9 cellular contexts compared by ENCODE assay signal in the genomic region with DNA sequence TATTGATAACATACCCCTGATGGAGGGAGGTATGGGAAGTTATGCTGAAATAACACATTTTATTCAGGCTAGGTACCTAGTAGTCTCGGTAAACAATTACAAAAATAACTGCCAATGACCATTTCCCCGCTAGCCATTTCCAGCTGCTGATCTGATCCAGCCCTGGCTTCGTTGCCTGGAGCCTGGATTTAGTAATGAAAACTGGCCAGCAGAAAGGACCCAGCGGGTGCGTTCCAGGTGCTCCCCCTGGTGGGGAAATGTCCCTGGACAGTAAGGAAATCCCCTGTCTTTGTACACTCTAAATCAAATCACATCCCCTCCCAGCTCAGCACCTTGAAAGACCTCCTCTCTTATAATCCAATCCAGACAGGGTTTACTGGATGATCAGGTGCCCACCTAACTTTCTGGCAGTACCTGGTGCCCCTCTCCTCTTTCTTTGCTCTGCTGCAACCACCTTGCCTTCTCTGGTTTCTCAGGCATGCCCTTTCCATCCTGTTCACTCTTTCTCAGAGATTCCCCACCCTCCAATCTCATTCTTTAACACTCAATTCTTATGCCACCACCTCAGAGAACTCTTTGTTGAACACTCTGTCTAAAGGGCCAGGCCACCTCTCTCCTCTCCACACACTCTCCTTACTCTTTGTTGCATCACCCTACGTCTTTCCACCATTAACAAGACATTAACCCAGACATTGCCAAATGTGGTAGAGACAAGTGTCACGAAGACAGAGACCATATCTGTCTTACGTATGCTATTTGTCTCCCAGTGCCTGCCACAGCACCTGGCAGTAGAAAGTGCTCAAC. TPM values are rescaled to one million over a fixed set of nuclear protein-coding genes. Genes with fewer than 3 reads are reported as not detected.
DNase-seq lines count a peak whose midpoint lies in the region; ATAC-seq and TF ChIP-seq lines count a peak whose summit lies in the region.
"Had no signal": no experiment of that assay in that cellular context is flagged by ENCODE, and none has a peak within 500 bp of the region (broad histone marks: within the 10 kb centered on the region; RNA-seq: fewer than 3 reads in every experiment).

No MANE protein-coding gene starts in this region.

- H3K4me3 Mint-ChIP-seq in activated CD4-positive, alpha-beta memory T cell treated with anti-CD3 and anti-CD28 coated beads for 36 hours = no peak overlapping the region
- H3K4me3 Mint-ChIP-seq in naive thymus-derived CD8-positive, alpha-beta T cell = no peak overlapping the region

- peaks cover 9% of the 10 kb centered on the region for H3K4me1 Mint-ChIP-seq in activated CD4-positive, alpha-beta memory T cell treated with anti-CD3 and anti-CD28 coated beads for 36 hours (ENCODE audit: low read depth)
- H3K4me1 Mint-ChIP-seq in naive thymus-derived CD8-positive, alpha-beta T cell = peaks cover 4 to 16% (median 11%) of the 10 kb centered on the region in 4 donors

- H3K27ac Mint-ChIP-seq in activated CD4-positive, alpha-beta memory T cell treated with anti-CD3 and anti-CD28 coated beads for 36 hours = no peak overlapping the region
- H3K27ac Mint-ChIP-seq in naive thymus-derived CD8-positive, alpha-beta T cell = no peak overlapping the region

- no peak overlapping the region for H3K27ac ChIP-seq in suprapubic skin
- H3K27ac ChIP-seq: epithelial cell of prostate had no signal

- ATAC-seq in naive thymus-derived CD8-positive, alpha-beta T cell = no peak
- no peak for ATAC-seq in HG03097 (IDR thresholded peaks at IDR 0.05; ENCODE audit: low FRiP score, unreplicated experiment)

- no peak for TF ChIP-seq POLR2A in suprapubic skin (IDR thresholded peaks at IDR 0.05)

- 46% methylated on average over 8 of the region's 8 CpGs for WGBS in suprapubic skin

- peaks cover 24% of the 10 kb centered on the region for H3K27me3 Mint-ChIP-seq in activated CD4-positive, alpha-beta memory T cell treated with anti-CD3 and anti-CD28 coated beads for 36 hours
- peaks cover 17 to 38% (median 28%) of the 10 kb centered on the region in 5 donors for H3K27me3 Mint-ChIP-seq in naive thymus-derived CD8-positive, alpha-beta T cell

- CTCF ChIA-PET in activated CD4-positive, alpha-beta memory T cell treated with anti-CD3 and anti-CD28 coated beads for 36 hours (lab: Charles Lee) = interaction anchor here (0.9 to 4.7 kb wide), 20 partner anchors 13 to 200 kb away, joined by 3 to 38 read pairs (median 4); a partner anchor contains a TSS

- no peak overlapping the region for H3K4me3 ChIP-seq in epithelial cell of esophagus (ENCODE audit: low read length)
- H3K4me3 ChIP-seq in suprapubic skin = no peak overlapping the region

- POLR2A ChIA-PET in activated CD4-positive, alpha-beta memory T cell treated with anti-CD3 and anti-CD28 coated beads for 36 hours (lab: Charles Lee) = no interaction called here
- POLR2A ChIA-PET in naive thymus-derived CD8-positive, alpha-beta T cell (lab: Charles Lee) = no interaction called here

- DNase-seq in NCI-H2196 (lab: John Stamatoyannopoulos, UW; ENCODE audit: unreplicated experiment) = peak; percentile 31
- no peak for DNase-seq in NCI-H2196 treated with DMSO at 0.1 percent for 48 hours (lab: John Stamatoyannopoulos, UW; ENCODE audit: unreplicated experiment)
- peak; percentile 43 for DNase-seq in NCI-H345 (lab: John Stamatoyannopoulos, UW)
- DNase-seq in activated CD4-positive, alpha-beta memory T cell treated with anti-CD3 and anti-CD28 coated beads for 36 hours = peak; percentile 73
- DNase-seq in epithelial cell of esophagus (ENCODE audit: low read depth) = peak; percentile 73
- peak in 7 of 10 donors; percentile 8 to 37 (median 23) for DNase-seq in naive thymus-derived CD8-positive, alpha-beta T cell
- DNase-seq in suprapubic skin (ENCODE audit: low spot score in 2 of 2) = no peak

- no peak for TF ChIP-seq EP300 in suprapubic skin (IDR thresholded peaks at IDR 0.05)

- H3K9me3 ChIP-seq in suprapubic skin = no peaks in the 10 kb centered on the region

- H3K27me3 ChIP-seq in suprapubic skin = no peaks in the 10 kb centered on the region

- peaks cover 7% of the 10 kb centered on the region for H3K4me1 ChIP-seq in suprapubic skin

- no peaks in the 10 kb centered on the region for H3K9me3 Mint-ChIP-seq in activated CD4-positive, alpha-beta memory T cell treated with anti-CD3 and anti-CD28 coated beads for 36 hours
- no peaks in the 10 kb centered on the region for H3K9me3 Mint-ChIP-seq in naive thymus-derived CD8-positive, alpha-beta T cell

- H3K36me3 Mint-ChIP-seq in activated CD4-positive, alpha-beta memory T cell treated with anti-CD3 and anti-CD28 coated beads for 36 hours = no peaks in the 10 kb centered on the region
- no peaks in the 10 kb centered on the region for H3K36me3 Mint-ChIP-seq in naive thymus-derived CD8-positive, alpha-beta T cell

- intact Hi-C loops in activated CD4-positive, alpha-beta memory T cell treated with anti-CD3 and anti-CD28 coated beads for 36 hours (cut with micrococcal nuclease) = loop anchor here (1.0 to 2.0 kb wide), 4 partner anchors 92 to 195 kb away; no protein-coding TSS in a partner anchor

- TF ChIP-seq CTCF in epithelial cell of esophagus (IDR thresholded peaks at IDR 0.05; ENCODE audit: insufficient read depth, low read depth, low read length, missing control alignments) (peak; percentile 84), suprapubic skin (IDR thresholded peaks at IDR 0.05) (peak; percentile 44 to 69)

- no peaks in the 10 kb centered on the region for H3K36me3 ChIP-seq in suprapubic skin

RNA-seq across cellular contexts. Expression of a gene that starts 50.1 kb away (rescaled TPM):
- 10 to 100 TPM in 1 of 2 experiments, 1 to 10 TPM in 1; 9.6 to 10.9 TPM for total RNA-seq in activated CD4-positive, alpha-beta memory T cell treated with anti-CD3 and anti-CD28 coated beads for 36 hours
- total RNA-seq in naive thymus-derived CD8-positive, alpha-beta T cell = 10 to 100 TPM; 20.0 to 21.5 TPM
- 10 to 100 TPM; 10.8 to 17.2 (median 14.7) TPM for polyA plus RNA-seq in naive thymus-derived CD8-positive, alpha-beta T cell
- 100 to 1,000 TPM in 1 of 4 donors, 10 to 100 TPM in 3; 63.3 to 119 (median 74.9) TPM for total RNA-seq in suprapubic skin

RNA-seq across cellular contexts. Expression of a gene that starts 53.8 kb away (rescaled TPM):
- under 1 TPM; 0.58 to 0.97 TPM for total RNA-seq in activated CD4-positive, alpha-beta memory T cell treated with anti-CD3 and anti-CD28 coated beads for 36 hours
- 10 to 100 TPM in 1 of 2 experiments, 1 to 10 TPM in 1; 8.9 to 11.7 TPM for total RNA-seq in naive thymus-derived CD8-positive, alpha-beta T cell
- polyA plus RNA-seq in naive thymus-derived CD8-positive, alpha-beta T cell = 1 to 10 TPM in 1 of 3 donors, under 1 TPM in 1, not detected in 1; 0.34 to 3.2 TPM
- 100 to 1,000 TPM; 300 to 719 (median 389) TPM for total RNA-seq in suprapubic skin

Comparison
In these comparisons a context has a peak if more than half of its experiments do, and no peak if none do; other contexts are left out.
1. DNase-seq: peak in NCI-H2196 (single experiment), NCI-H345 (single experiment), activated CD4-positive, alpha-beta memory T cell treated with anti-CD3 and anti-CD28 coated beads for 36 hours (single experiment), epithelial cell of esophagus (single experiment) and naive thymus-derived CD8-positive, alpha-beta T cell (7 of 10); none in NCI-H2196 treated with DMSO at 0.1 percent for 48 hours (single experiment) and suprapubic skin (0 of 2).
2. RNA of a gene that starts 53.8 kb away (total RNA-seq): 300 to 719 TPM in suprapubic skin; 8.9 to 11.7 TPM in naive thymus-derived CD8-positive, alpha-beta T cell and 0.58 to 0.97 TPM in activated CD4-positive, alpha-beta memory T cell treated with anti-CD3 and anti-CD28 coated beads for 36 hours; every median in the first group is over 10 times any median in the second.